ENCODE assay signal across 21 cellular contexts in genomic region chr11:93536346-93536871, GRCh38. TPM values are rescaled to one million over a fixed set of nuclear protein-coding genes. Genes with fewer than 3 reads are reported as not detected.
DNase-seq lines count a peak whose midpoint lies in the region; ATAC-seq and TF ChIP-seq lines count a peak whose summit lies in the region.
"Had no signal": no experiment of that assay in that cellular context is flagged by ENCODE, and none has a peak within 500 bp of the region (broad histone marks: within the 10 kb centered on the region; RNA-seq: fewer than 3 reads in every experiment).

No MANE protein-coding gene starts in this region.

- H3K27me3 ChIP-seq in right atrium auricular region = no peaks in the 10 kb centered on the region
- H3K27me3 ChIP-seq: body of pancreas, MG63 had no signal

- peaks cover 3% of the 10 kb centered on the region for H3K36me3 Mint-ChIP-seq in activated CD8-positive, alpha-beta memory T cell treated with anti-CD3 and anti-CD28 coated beads, Interleukin-2, amount 10 ng/mL, durations not matched to agents 7 days and 5 days
- H3K36me3 Mint-ChIP-seq in activated T-helper 17 cell treated with anti-CD3 and anti-CD28 coated beads, Interleukin-2, amount 50 U/mL, for 72 hours (ENCODE audit: low read depth) = peaks cover 5% of the 10 kb centered on the region
- no peaks in the 10 kb centered on the region for H3K36me3 Mint-ChIP-seq in type B pancreatic cell
- H3K36me3 Mint-ChIP-seq in naive thymus-derived CD8-positive, alpha-beta T cell = no peaks in the 10 kb centered on the region
- H3K36me3 Mint-ChIP-seq: activated naive CD4-positive, alpha-beta T cell treated with anti-CD3 and anti-CD28 coated beads, Interleukin-2, amount 50 U/mL, for 24 hours; CD8-positive, alpha-beta memory T cell; natural killer cell treated with Interleukin-12 subunit alpha and Interleukin-12 subunit beta and Interleukin-15 and Interleukin-18, amount 100 ng/mL, for 72 hours had no signal

- CTCF ChIA-PET in activated CD8-positive, alpha-beta memory T cell treated with anti-CD3 and anti-CD28 coated beads, Interleukin-2, amount 10 ng/mL, durations not matched to agents 7 days and 5 days (lab: Charles Lee) = interaction anchor here (0.9 to 2.3 kb wide), 4 partner anchors 12 to 301 kb away, joined by 3 to 8 read pairs (median 3); no protein-coding TSS in a partner anchor

- POLR2A ChIA-PET in naive thymus-derived CD8-positive, alpha-beta T cell (lab: Charles Lee) = no interaction called here

- no peaks in the 10 kb centered on the region for H3K36me3 ChIP-seq in right atrium auricular region
- H3K36me3 ChIP-seq: MG63 had no signal

- DNase-seq in activated CD8-positive, alpha-beta memory T cell treated with anti-CD3 and anti-CD28 coated beads, Interleukin-2, amount 10 ng/mL, durations not matched to agents 7 days and 5 days = no peak
- no peak for DNase-seq in activated CD8-positive, alpha-beta memory T cell treated with anti-CD3 and anti-CD28 coated beads for 24 hours
- DNase-seq in right atrium auricular region (ENCODE audit: low spot score) = no peak
- no peak for DNase-seq in type B pancreatic cell (ENCODE audit: extremely low spot score, unreplicated experiment)
- DNase-seq in middle frontal gyrus (ENCODE audit: extremely low spot score, low spot score) = no peak
- no peak for DNase-seq in stimulated activated CD4-positive, alpha-beta T cell treated with anti-CD3 and anti-CD28 coated beads, Interleukin-2, amount 100 ng/mL, for 24 hours
- no peak for DNase-seq in naive thymus-derived CD8-positive, alpha-beta T cell
- DNase-seq: activated T-cell treated with anti-CD3 and anti-CD28 coated beads, Interleukin-2, amount 50 U/mL, for 24 hours; CD8-positive, alpha-beta memory T cell; dermis blood vessel endothelial cell; DND-41; MG63; NCI-H187 treated with DMSO at 0.1 percent for 48 hours; stimulated activated naive CD8-positive, alpha-beta T cell treated with anti-CD3 and anti-CD28 coated beads, Interleukin-15, Interleukin-2, amounts not matched to agents 100 U/mL and 50 U/mL, for 24 hours had no signal

- H3K27ac Mint-ChIP-seq in activated CD8-positive, alpha-beta memory T cell treated with anti-CD3 and anti-CD28 coated beads, Interleukin-2, amount 10 ng/mL, durations not matched to agents 7 days and 5 days = peak overlapping the region; percentile 82
- H3K27ac Mint-ChIP-seq in activated T-helper 17 cell treated with anti-CD3 and anti-CD28 coated beads, Interleukin-2, amount 50 U/mL, for 72 hours = no peak overlapping the region
- no peak overlapping the region for H3K27ac Mint-ChIP-seq in type B pancreatic cell
- peak overlapping the region in 1 of 10 donors; percentile 53 for H3K27ac Mint-ChIP-seq in naive thymus-derived CD8-positive, alpha-beta T cell
- H3K27ac Mint-ChIP-seq: activated naive CD4-positive, alpha-beta T cell treated with anti-CD3 and anti-CD28 coated beads, Interleukin-2, amount 50 U/mL, for 24 hours; activated T-cell treated with anti-CD3 and anti-CD28 coated beads, Interleukin-2, amount 50 U/mL, for 24 hours; CD8-positive, alpha-beta memory T cell; natural killer cell treated with Interleukin-12 subunit alpha and Interleukin-12 subunit beta and Interleukin-15 and Interleukin-18, amount 100 ng/mL, for 72 hours had no signal

- no peak overlapping the region for H3K4me3 ChIP-seq in right atrium auricular region
- H3K4me3 ChIP-seq: A549, body of pancreas, MG63 had no signal

- no peaks in the 10 kb centered on the region for H3K9me3 Mint-ChIP-seq in activated CD8-positive, alpha-beta memory T cell treated with anti-CD3 and anti-CD28 coated beads, Interleukin-2, amount 10 ng/mL, durations not matched to agents 7 days and 5 days (ENCODE audit: low read depth)
- H3K9me3 Mint-ChIP-seq in activated T-helper 17 cell treated with anti-CD3 and anti-CD28 coated beads, Interleukin-2, amount 50 U/mL, for 72 hours = no peaks in the 10 kb centered on the region
- H3K9me3 Mint-ChIP-seq in type B pancreatic cell = no peaks in the 10 kb centered on the region
- H3K9me3 Mint-ChIP-seq in naive thymus-derived CD8-positive, alpha-beta T cell = no peaks in the 10 kb centered on the region
- H3K9me3 Mint-ChIP-seq: activated naive CD4-positive, alpha-beta T cell treated with anti-CD3 and anti-CD28 coated beads, Interleukin-2, amount 50 U/mL, for 24 hours; activated T-cell treated with anti-CD3 and anti-CD28 coated beads, Interleukin-2, amount 50 U/mL, for 24 hours; CD8-positive, alpha-beta memory T cell; natural killer cell treated with Interleukin-12 subunit alpha and Interleukin-12 subunit beta and Interleukin-15 and Interleukin-18, amount 100 ng/mL, for 72 hours had no signal

- no peaks in the 10 kb centered on the region for H3K9me3 ChIP-seq in right atrium auricular region
- H3K9me3 ChIP-seq: A549, body of pancreas, MG63, psoas muscle had no signal

- H3K4me1 Mint-ChIP-seq in activated CD8-positive, alpha-beta memory T cell treated with anti-CD3 and anti-CD28 coated beads, Interleukin-2, amount 10 ng/mL, durations not matched to agents 7 days and 5 days = peaks cover 71% of the 10 kb centered on the region
- peaks cover 42% of the 10 kb centered on the region for H3K4me1 Mint-ChIP-seq in activated T-helper 17 cell treated with anti-CD3 and anti-CD28 coated beads, Interleukin-2, amount 50 U/mL, for 72 hours
- peaks cover 6% of the 10 kb centered on the region for H3K4me1 Mint-ChIP-seq in type B pancreatic cell (ENCODE audit: unreplicated experiment)
- peaks cover 0 to 35% (median 1%) of the 10 kb centered on the region in 4 donors for H3K4me1 Mint-ChIP-seq in naive thymus-derived CD8-positive, alpha-beta T cell
- H3K4me1 Mint-ChIP-seq: activated naive CD4-positive, alpha-beta T cell treated with anti-CD3 and anti-CD28 coated beads, Interleukin-2, amount 50 U/mL, for 24 hours had no signal

- H3K27ac ChIP-seq in right atrium auricular region = peak overlapping the region; percentile 44 to 72
- H3K27ac ChIP-seq: A549 had no signal

- H3K4me1 ChIP-seq in right atrium auricular region = peaks cover 0 to 76% of the 10 kb centered on the region in 2 donors

- ATAC-seq in activated CD8-positive, alpha-beta memory T cell treated with anti-CD3 and anti-CD28 coated beads, Interleukin-2, amount 10 ng/mL, durations not matched to agents 7 days and 5 days = no peak
- ATAC-seq in activated T-helper 17 cell treated with anti-CD3 and anti-CD28 coated beads, Interleukin-2, amount 50 U/mL, for 72 hours (replicated peaks) = no peak
- ATAC-seq in naive thymus-derived CD8-positive, alpha-beta T cell = no peak
- ATAC-seq: A549; esophagus mucosa; natural killer cell treated with Interleukin-12 subunit alpha and Interleukin-12 subunit beta and Interleukin-15 and Interleukin-18, amount 100 ng/mL, for 72 hours; stimulated activated naive CD8-positive, alpha-beta T cell treated with anti-CD3 and anti-CD28 coated beads, Interleukin-15, Interleukin-2, amounts not matched to agents 100 U/mL and 50 U/mL, for 24 hours had no signal

- TF ChIP-seq CTCF in right atrium auricular region (IDR thresholded peaks at IDR 0.05) = no peak
- TF ChIP-seq CTCF in type B pancreatic cell (conservative IDR thresholded peaks at IDR 0.05) = peak; percentile 33

- H3K4me3 Mint-ChIP-seq in activated CD8-positive, alpha-beta memory T cell treated with anti-CD3 and anti-CD28 coated beads, Interleukin-2, amount 10 ng/mL, durations not matched to agents 7 days and 5 days = peak overlapping the region; percentile 54
- H3K4me3 Mint-ChIP-seq in activated T-helper 17 cell treated with anti-CD3 and anti-CD28 coated beads, Interleukin-2, amount 50 U/mL, for 72 hours = peak overlapping the region; percentile 61
- no peak overlapping the region for H3K4me3 Mint-ChIP-seq in type B pancreatic cell
- no peak overlapping the region for H3K4me3 Mint-ChIP-seq in naive thymus-derived CD8-positive, alpha-beta T cell
- H3K4me3 Mint-ChIP-seq: activated naive CD4-positive, alpha-beta T cell treated with anti-CD3 and anti-CD28 coated beads, Interleukin-2, amount 50 U/mL, for 24 hours; activated T-cell treated with anti-CD3 and anti-CD28 coated beads, Interleukin-2, amount 50 U/mL, for 24 hours; CD8-positive, alpha-beta memory T cell; natural killer cell treated with Interleukin-12 subunit alpha and Interleukin-12 subunit beta and Interleukin-15 and Interleukin-18, amount 100 ng/mL, for 72 hours had no signal

- H3K27me3 Mint-ChIP-seq in activated CD8-positive, alpha-beta memory T cell treated with anti-CD3 and anti-CD28 coated beads, Interleukin-2, amount 10 ng/mL, durations not matched to agents 7 days and 5 days = peaks cover 8% of the 10 kb centered on the region
- no peaks in the 10 kb centered on the region for H3K27me3 Mint-ChIP-seq in activated T-helper 17 cell treated with anti-CD3 and anti-CD28 coated beads, Interleukin-2, amount 50 U/mL, for 72 hours
- H3K27me3 Mint-ChIP-seq in type B pancreatic cell = peaks cover 3% of the 10 kb centered on the region
- peaks cover 0 to 12% (median 0%) of the 10 kb centered on the region in 5 donors for H3K27me3 Mint-ChIP-seq in naive thymus-derived CD8-positive, alpha-beta T cell
- H3K27me3 Mint-ChIP-seq: activated naive CD4-positive, alpha-beta T cell treated with anti-CD3 and anti-CD28 coated beads, Interleukin-2, amount 50 U/mL, for 24 hours; activated T-cell treated with anti-CD3 and anti-CD28 coated beads, Interleukin-2, amount 50 U/mL, for 24 hours; natural killer cell treated with Interleukin-12 subunit alpha and Interleukin-12 subunit beta and Interleukin-15 and Interleukin-18, amount 100 ng/mL, for 72 hours had no signal

RNA-seq across cellular contexts. Expression of gene SMCO4, which starts 6.8 kb away (rescaled TPM):
- total RNA-seq in activated CD8-positive, alpha-beta memory T cell treated with anti-CD3 and anti-CD28 coated beads, Interleukin-2, amount 10 ng/mL, durations not matched to agents 7 days and 5 days = 10 to 100 TPM; 37.5 to 62.6 TPM
- 10 to 100 TPM; 49.3 to 82.4 TPM for total RNA-seq in activated T-helper 17 cell treated with anti-CD3 and anti-CD28 coated beads, Interleukin-2, amount 50 U/mL, for 72 hours
- total RNA-seq in right atrium auricular region (10 to 100 TPM; 37.6 to 79.8 TPM), type B pancreatic cell (ENCODE audit: low replicate concordance) (18.2 and 28.3 TPM in 2 replicates)
- under 1 TPM in 1 of 2 experiments, not detected in 1; 0.99 TPM for total RNA-seq in naive thymus-derived CD8-positive, alpha-beta T cell
- polyA plus RNA-seq in naive thymus-derived CD8-positive, alpha-beta T cell = 1 to 10 TPM in 1 of 3 donors, under 1 TPM in 1, not detected in 1; 0.99 to 1.8 TPM

Comparison
In these comparisons a context has a peak if more than half of its experiments do, and no peak if none do; other contexts are left out.
1. H3K4me3 Mint-ChIP-seq: peak in activated CD8-positive, alpha-beta memory T cell treated with anti-CD3 and anti-CD28 coated beads, Interleukin-2, amount 10 ng/mL, durations not matched to agents 7 days and 5 days (single experiment) and activated T-helper 17 cell treated with anti-CD3 and anti-CD28 coated beads, Interleukin-2, amount 50 U/mL, for 72 hours (single experiment); none in type B pancreatic cell (single experiment) and naive thymus-derived CD8-positive, alpha-beta T cell (0 of 10).